Comparison of ENCODE assay signal across 11 cellular contexts in the genomic region with DNA sequence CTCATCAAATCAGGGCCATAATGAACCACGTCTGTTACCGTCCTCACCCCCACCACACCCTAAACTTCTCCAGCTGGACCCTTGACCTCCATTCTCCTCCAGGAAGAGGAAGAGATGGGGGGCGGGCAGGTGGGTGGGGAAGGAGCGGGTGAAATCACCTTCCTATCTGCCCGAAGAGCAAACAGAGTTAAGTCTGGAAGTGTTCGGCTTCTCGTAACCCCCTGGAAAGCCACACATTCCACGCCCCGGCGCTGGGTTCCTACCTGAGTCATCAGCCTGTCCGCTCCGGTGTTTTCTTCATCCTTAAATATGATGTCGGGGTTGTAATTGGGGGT. TPM values are rescaled to one million over a fixed set of nuclear protein-coding genes. Genes with fewer than 3 reads are reported as not detected.
DNase-seq lines count a peak whose midpoint lies in the region; ATAC-seq and TF ChIP-seq lines count a peak whose summit lies in the region.
"Had no signal": no experiment of that assay in that cellular context is flagged by ENCODE, and none has a peak within 500 bp of the region (broad histone marks: within the 10 kb centered on the region; RNA-seq: fewer than 3 reads in every experiment).

No MANE protein-coding gene starts in this region.

- peaks cover 42% of the 10 kb centered on the region for H3K27me3 Mint-ChIP-seq in progenitor cell of endocrine pancreas

- H3K36me3 Mint-ChIP-seq in progenitor cell of endocrine pancreas (ENCODE audit: insufficient read depth): no peaks in the 10 kb centered on the region
- H3K36me3 Mint-ChIP-seq: activated CD4-positive, alpha-beta memory T cell treated with anti-CD3 and anti-CD28 coated beads for 36 hours; CD8-positive, alpha-beta T cell had no signal

- no TSS peak for BruUV-seq in Panc1 (replicated peaks; lab: Mats Ljungman, UMichigan)

- H3K27ac ChIP-seq in GM23248 (no peak overlapping the region), Panc1 (ENCODE audit: low read length) (peak overlapping the region; percentile 63), iPS-20b (ENCODE audit: low read length) (no peak overlapping the region)

- POLR2A ChIA-PET in Panc1 (lab: Charles Lee): no interaction called here

- peak overlapping the region; percentile 91 for H3K27ac Mint-ChIP-seq in progenitor cell of endocrine pancreas
- H3K27ac Mint-ChIP-seq: activated CD4-positive, alpha-beta memory T cell treated with anti-CD3 and anti-CD28 coated beads for 36 hours; CD8-positive, alpha-beta T cell had no signal

- peak overlapping the region; percentile 93 for H3K4me3 Mint-ChIP-seq in progenitor cell of endocrine pancreas (ENCODE audit: low read depth)
- H3K4me3 Mint-ChIP-seq: activated CD4-positive, alpha-beta memory T cell treated with anti-CD3 and anti-CD28 coated beads for 36 hours had no signal

- H3K9me3 Mint-ChIP-seq in progenitor cell of endocrine pancreas (ENCODE audit: low read depth): no peaks in the 10 kb centered on the region
- H3K9me3 Mint-ChIP-seq: activated CD4-positive, alpha-beta memory T cell treated with anti-CD3 and anti-CD28 coated beads for 36 hours; CD8-positive, alpha-beta T cell had no signal

- ATAC-seq in Panc1: no peak
- no peak for ATAC-seq in HG03095 (IDR thresholded peaks at IDR 0.05; ENCODE audit: unreplicated experiment)
- ATAC-seq in GM18907 (IDR thresholded peaks at IDR 0.05; ENCODE audit: unreplicated experiment): no peak
- ATAC-seq: CD8-positive, alpha-beta T cell had no signal

- H3K4me2 ChIP-seq in GM23248 (ENCODE audit: unreplicated experiment): no peak overlapping the region

- CTCF ChIA-PET in Panc1 (lab: Charles Lee): no interaction called here

- 0 out of 2 replicates have a peak, but pooled peaks cover 3% of the 10 kb centered on the region for H3K4me1 ChIP-seq in GM23248 (ENCODE audit: insufficient read depth)
- H3K4me1 ChIP-seq in Panc1 (ENCODE audit: control insufficient read depth, insufficient read depth, low read length): peaks cover 40% of the 10 kb centered on the region
- H3K4me1 ChIP-seq in iPS-20b (ENCODE audit: insufficient read depth, low read length): peaks cover 22% of the 10 kb centered on the region

- H3K4me3 ChIP-seq in GM23248 (peak overlapping the region; percentile 65), Panc1 (ENCODE audit: low read depth in 2 of 2, low read length in 2 of 2) (peak overlapping the region; percentile 56 to 93), iPS-20b (ENCODE audit: low read length) (peak overlapping the region; percentile 45; the same call in 1 of the 2 replicates)

- H3F3A ChIP-seq in GM23248 (ENCODE audit: insufficient read depth): no peaks in the 10 kb centered on the region

- H4K20me1 ChIP-seq in GM23248 (ENCODE audit: insufficient read depth): no peaks in the 10 kb centered on the region

- H2AFZ ChIP-seq in GM23248: no peak overlapping the region

- peaks cover 75% of the 10 kb centered on the region for H3K27me3 ChIP-seq in GM23248 (replicated peaks; ENCODE audit: insufficient read depth)
- peaks cover 2% of the 10 kb centered on the region; the same call in 1 of the 2 replicates for H3K27me3 ChIP-seq in Panc1 (ENCODE audit: control insufficient read depth, insufficient read depth, low read length)
- H3K27me3 ChIP-seq in iPS-20b (ENCODE audit: insufficient read depth, low read length): peaks cover 97% of the 10 kb centered on the region

- H3K36me3 ChIP-seq in GM23248 (ENCODE audit: low read depth): no peaks in the 10 kb centered on the region
- H3K36me3 ChIP-seq in Panc1 (ENCODE audit: control insufficient read depth, insufficient read depth, low read length): no peaks in the 10 kb centered on the region
- no peaks in the 10 kb centered on the region for H3K36me3 ChIP-seq in iPS-20b (ENCODE audit: insufficient read depth, low read depth, low read length)

- intact Hi-C loops in Panc1 (cut with micrococcal nuclease; ENCODE audit: unreplicated experiment): loop anchor here (5.0 to 10.0 kb wide), 2 partner anchors 323 to 661 kb away; no protein-coding TSS in a partner anchor

- no peaks in the 10 kb centered on the region for H3K79me2 ChIP-seq in GM23248 (ENCODE audit: insufficient read depth)

- WGBS in GM23248 (ENCODE audit: low coverage in 1 of 2, low lambda C conversion rate in 2 of 2, missing lambda C conversion rate in 2 of 2), 2 experiments: 2% methylated on average over 13 of the region's 13 CpGs

- H3K9ac ChIP-seq in GM23248 (no peak overlapping the region), iPS-20b (ENCODE audit: low read depth, low read length) (no peak overlapping the region)

- no peaks in the 10 kb centered on the region for H3K9me2 ChIP-seq in GM23248 (ENCODE audit: insufficient read depth)

- no peak for TF ChIP-seq CTCF in Panc1 (IDR thresholded peaks at IDR 0.05)
- TF ChIP-seq CTCF in progenitor cell of endocrine pancreas (IDR thresholded peaks at IDR 0.05; ENCODE audit: unreplicated experiment): no peak

- H3K9me3 ChIP-seq in GM23248 (ENCODE audit: low read depth): no peaks in the 10 kb centered on the region
- H3K9me3 ChIP-seq in Panc1 (ENCODE audit: control insufficient read depth, insufficient read depth, low read depth, low read length): no peaks in the 10 kb centered on the region
- H3K9me3 ChIP-seq in iPS-20b (ENCODE audit: insufficient read depth, low read depth, low read length): no peaks in the 10 kb centered on the region

- H3K4me1 Mint-ChIP-seq in progenitor cell of endocrine pancreas (ENCODE audit: low read depth): peaks cover 50% of the 10 kb centered on the region

- no peak for DNase-seq in GM23248
- DNase-seq in Panc1 (ENCODE audit: low read depth, low spot score): no peak
- DNase-seq in progenitor cell of endocrine pancreas (ENCODE audit: low spot score, unreplicated experiment): no peak
- DNase-seq in mesenteric fat pad (ENCODE audit: low spot score): no peak
- no peak for DNase-seq in NOMO-1 (lab: John Stamatoyannopoulos, UW; ENCODE audit: unreplicated experiment in 2 of 2)
- DNase-seq: activated CD4-positive, alpha-beta memory T cell treated with anti-CD3 and anti-CD28 coated beads for 36 hours; CD8-positive, alpha-beta T cell; effector memory CD4-positive, alpha-beta T cell had no signal

- in situ Hi-C loops in GM23248 (cut with MboI) (no loop called here), Panc1 (cut with HindIII; ENCODE audit: low pct_unique_long_range_greater_than_20kb, low sequenced_read_pairs) (no loop called here)

RNA-seq across cellular contexts. Expression of a gene that starts 0.7 kb away (rescaled TPM):
- not detected in 2 replicates for total RNA-seq in GM23248 (2014; rRNA removed; shearing (Covaris generic))
- polyA plus RNA-seq in GM23248 (2016; fragmentation: Nextera tagmentation; extraction: Ambion mirVana): not detected in 2 replicates
- total RNA-seq in Panc1 (2021; ENCODE audit: unreplicated experiment): 22.9 TPM
- polyA plus RNA-seq in Panc1 (2012; ENCODE audit: insufficient read length): 23.4 TPM
- total RNA-seq in progenitor cell of endocrine pancreas: 35.8 and 47.1 TPM in 2 replicates
- not detected for total RNA-seq in mesenteric fat pad
- total RNA-seq: activated CD4-positive, alpha-beta memory T cell treated with anti-CD3 and anti-CD28 coated beads for 36 hours; CD8-positive, alpha-beta T cell had no signal

Comparison
In these comparisons a context has a peak if more than half of its experiments do, and no peak if none do; other contexts are left out.
1. RNA of a gene that starts 0.7 kb away (total RNA-seq): 35.8 to 47.1 TPM in progenitor cell of endocrine pancreas and 22.9 TPM in Panc1 (single experiment); not detected in GM23248 and not detected in mesenteric fat pad (single experiment); every median in the first group is over 10 times any median in the second.
2. Peak in every context shown above with its lines, with median percentiles within 50 percentile points of each other: H3K4me3 ChIP-seq.